In the genomic region with DNA sequence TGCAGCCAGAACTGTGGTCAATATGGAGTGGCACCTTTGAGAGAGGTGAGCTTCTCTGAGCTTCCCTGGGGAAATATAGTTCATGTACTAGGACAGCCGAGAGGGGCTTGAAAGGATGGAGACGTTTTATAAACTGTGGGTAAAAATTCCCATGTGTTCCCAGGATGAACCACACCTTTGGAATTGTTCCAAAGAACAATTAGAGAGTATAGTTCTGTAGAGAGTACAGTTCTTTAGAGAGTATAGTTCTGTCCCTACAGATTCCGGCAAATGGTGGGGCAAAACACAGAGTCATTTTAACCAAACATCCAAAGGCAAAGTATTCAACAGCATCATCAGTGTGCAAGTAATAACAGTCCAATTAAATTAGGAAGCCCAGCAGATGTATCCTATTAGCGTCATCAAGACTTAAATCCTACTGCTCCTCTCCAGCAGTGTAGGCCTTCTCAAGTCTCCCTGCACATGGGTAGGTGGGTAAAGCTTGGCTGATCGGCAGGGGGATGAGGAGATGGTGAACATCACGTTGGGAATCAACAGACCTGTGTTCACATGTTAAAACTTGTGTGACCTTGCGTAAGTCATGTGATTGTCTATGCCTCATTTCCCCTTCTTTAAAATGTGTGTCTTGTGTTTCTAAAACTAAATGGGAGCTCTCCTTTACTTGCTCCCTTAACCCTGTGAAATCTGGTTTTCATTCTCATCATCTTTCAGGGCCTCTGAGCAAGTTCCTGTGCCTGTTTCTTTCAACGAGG, we compare ENCODE assay signal across 1 cellular context.
TF ChIP-seq lines count a peak whose summit lies in the region.

No MANE protein-coding gene starts in this region.

TF ChIP-seq in SK-N-SH, 30 proteins besides CTCF, POLR2A, EP300 and RAD21 (continued from another document):
- TF ChIP-seq TCF12 (IDR thresholded peaks at IDR 0.05) (no peak), CHD2 (IDR thresholded peaks at IDR 0.05; ENCODE audit: low read length, partially characterized antibody) (no peak), TAF1 (IDR thresholded peaks at IDR 0.05; ENCODE audit: borderline replicate concordance, low read depth, low read length) (no peak), FOSL2 (IDR thresholded peaks at IDR 0.05; ENCODE audit: borderline replicate concordance, low read depth) (no peak), MEF2A (IDR thresholded peaks at IDR 0.05; ENCODE audit: borderline replicate concordance, low read depth) (no peak), TEAD4 (IDR thresholded peaks at IDR 0.05; ENCODE audit: borderline replicate concordance, insufficient read depth) (no peak), SIN3A (IDR thresholded peaks at IDR 0.05; ENCODE audit: borderline replicate concordance, low read depth, low read length) (no peak), RXRA (IDR thresholded peaks at IDR 0.05; ENCODE audit: borderline replicate concordance, low read depth) (no peak)
- TF ChIP-seq, protein P1, sequence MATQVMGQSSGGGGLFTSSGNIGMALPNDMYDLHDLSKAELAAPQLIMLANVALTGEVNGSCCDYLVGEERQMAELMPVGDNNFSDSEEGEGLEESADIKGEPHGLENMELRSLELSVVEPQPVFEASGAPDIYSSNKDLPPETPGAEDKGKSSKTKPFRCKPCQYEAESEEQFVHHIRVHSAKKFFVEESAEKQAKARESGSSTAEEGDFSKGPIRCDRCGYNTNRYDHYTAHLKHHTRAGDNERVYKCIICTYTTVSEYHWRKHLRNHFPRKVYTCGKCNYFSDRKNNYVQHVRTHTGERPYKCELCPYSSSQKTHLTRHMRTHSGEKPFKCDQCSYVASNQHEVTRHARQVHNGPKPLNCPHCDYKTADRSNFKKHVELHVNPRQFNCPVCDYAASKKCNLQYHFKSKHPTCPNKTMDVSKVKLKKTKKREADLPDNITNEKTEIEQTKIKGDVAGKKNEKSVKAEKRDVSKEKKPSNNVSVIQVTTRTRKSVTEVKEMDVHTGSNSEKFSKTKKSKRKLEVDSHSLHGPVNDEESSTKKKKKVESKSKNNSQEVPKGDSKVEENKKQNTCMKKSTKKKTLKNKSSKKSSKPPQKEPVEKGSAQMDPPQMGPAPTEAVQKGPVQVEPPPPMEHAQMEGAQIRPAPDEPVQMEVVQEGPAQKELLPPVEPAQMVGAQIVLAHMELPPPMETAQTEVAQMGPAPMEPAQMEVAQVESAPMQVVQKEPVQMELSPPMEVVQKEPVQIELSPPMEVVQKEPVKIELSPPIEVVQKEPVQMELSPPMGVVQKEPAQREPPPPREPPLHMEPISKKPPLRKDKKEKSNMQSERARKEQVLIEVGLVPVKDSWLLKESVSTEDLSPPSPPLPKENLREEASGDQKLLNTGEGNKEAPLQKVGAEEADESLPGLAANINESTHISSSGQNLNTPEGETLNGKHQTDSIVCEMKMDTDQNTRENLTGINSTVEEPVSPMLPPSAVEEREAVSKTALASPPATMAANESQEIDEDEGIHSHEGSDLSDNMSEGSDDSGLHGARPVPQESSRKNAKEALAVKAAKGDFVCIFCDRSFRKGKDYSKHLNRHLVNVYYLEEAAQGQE (IDR thresholded peaks at IDR 0.05; ENCODE audit: low read depth, low read length), result no peak
- TF ChIP-seq, protein P2, sequence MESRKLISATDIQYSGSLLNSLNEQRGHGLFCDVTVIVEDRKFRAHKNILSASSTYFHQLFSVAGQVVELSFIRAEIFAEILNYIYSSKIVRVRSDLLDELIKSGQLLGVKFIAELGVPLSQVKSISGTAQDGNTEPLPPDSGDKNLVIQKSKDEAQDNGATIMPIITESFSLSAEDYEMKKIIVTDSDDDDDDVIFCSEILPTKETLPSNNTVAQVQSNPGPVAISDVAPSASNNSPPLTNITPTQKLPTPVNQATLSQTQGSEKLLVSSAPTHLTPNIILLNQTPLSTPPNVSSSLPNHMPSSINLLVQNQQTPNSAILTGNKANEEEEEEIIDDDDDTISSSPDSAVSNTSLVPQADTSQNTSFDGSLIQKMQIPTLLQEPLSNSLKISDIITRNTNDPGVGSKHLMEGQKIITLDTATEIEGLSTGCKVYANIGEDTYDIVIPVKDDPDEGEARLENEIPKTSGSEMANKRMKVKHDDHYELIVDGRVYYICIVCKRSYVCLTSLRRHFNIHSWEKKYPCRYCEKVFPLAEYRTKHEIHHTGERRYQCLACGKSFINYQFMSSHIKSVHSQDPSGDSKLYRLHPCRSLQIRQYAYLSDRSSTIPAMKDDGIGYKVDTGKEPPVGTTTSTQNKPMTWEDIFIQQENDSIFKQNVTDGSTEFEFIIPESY (IDR thresholded peaks at IDR 0.05; ENCODE audit: borderline replicate concordance, low read depth), result no peak
- TF ChIP-seq, protein P3, sequence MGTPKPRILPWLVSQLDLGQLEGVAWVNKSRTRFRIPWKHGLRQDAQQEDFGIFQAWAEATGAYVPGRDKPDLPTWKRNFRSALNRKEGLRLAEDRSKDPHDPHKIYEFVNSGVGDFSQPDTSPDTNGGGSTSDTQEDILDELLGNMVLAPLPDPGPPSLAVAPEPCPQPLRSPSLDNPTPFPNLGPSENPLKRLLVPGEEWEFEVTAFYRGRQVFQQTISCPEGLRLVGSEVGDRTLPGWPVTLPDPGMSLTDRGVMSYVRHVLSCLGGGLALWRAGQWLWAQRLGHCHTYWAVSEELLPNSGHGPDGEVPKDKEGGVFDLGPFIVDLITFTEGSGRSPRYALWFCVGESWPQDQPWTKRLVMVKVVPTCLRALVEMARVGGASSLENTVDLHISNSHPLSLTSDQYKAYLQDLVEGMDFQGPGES (IDR thresholded peaks at IDR 0.05; ENCODE audit: low read depth, low read length), result no peak
